ENCODE assay signal across 8 cellular contexts in the genomic region with DNA sequence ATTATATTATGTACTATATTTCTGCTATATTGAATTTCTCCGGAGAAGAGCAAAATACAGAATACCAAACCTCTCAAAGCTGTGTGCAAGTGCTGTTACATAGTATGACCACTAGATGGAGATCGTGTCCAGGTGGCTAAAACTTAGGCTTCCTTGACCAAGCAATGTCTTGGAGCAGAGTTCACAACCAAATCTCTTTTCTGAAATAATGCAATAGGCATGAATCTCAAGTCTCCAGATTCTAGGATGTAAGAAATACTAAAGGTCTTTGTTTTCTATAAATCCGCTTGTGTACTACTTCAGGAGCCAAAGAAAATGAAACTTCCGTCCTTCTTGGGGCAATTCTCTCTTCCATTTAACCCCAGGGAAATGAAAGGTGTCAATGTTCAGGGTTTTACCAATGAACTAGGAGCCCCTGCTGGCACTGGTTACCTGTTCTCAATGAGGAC.
A peak's percentile ranks its signal among the peaks of the same experiment; 100 is the strongest.
DNase-seq lines count a peak whose midpoint lies in the region; ATAC-seq lines count a peak whose summit lies in the region.

No MANE protein-coding gene starts in this region.

- peak overlapping the region; percentile 30 for H3K9ac ChIP-seq in iPS-18a (ENCODE audit: low read length)

- DNase-seq in NCI-H510A treated with DMSO at 0.1 percent for 48 hours (lab: John Stamatoyannopoulos, UW): peak; percentile 94
- no peak for DNase-seq in NCI-H510A (lab: John Stamatoyannopoulos, UW)
- DNase-seq in NCI-H2227 (lab: John Stamatoyannopoulos, UW; ENCODE audit: unreplicated experiment): peak; percentile 73
- peak; percentile 73 for DNase-seq in astrocyte of the hippocampus (ENCODE audit: low read depth, low spot score)
- peak; percentile 48 for DNase-seq in stromal cell of bone marrow (ENCODE audit: low read depth)
- no peak for DNase-seq in central memory CD4-positive, alpha-beta T cell

- peak; percentile 67 for ATAC-seq in HG02759 (IDR thresholded peaks at IDR 0.05; ENCODE audit: unreplicated experiment)

- H3K4me1 ChIP-seq in iPS-18a (ENCODE audit: control insufficient read depth, low read depth, low read length): peaks cover 17% of the 10 kb centered on the region

- H3K27me3 ChIP-seq in iPS-18a (ENCODE audit: control insufficient read depth, insufficient read depth, low read length): no peaks in the 10 kb centered on the region

- no peaks in the 10 kb centered on the region for H3K9me3 ChIP-seq in iPS-18a (ENCODE audit: control insufficient read depth, low read depth, low read length)

- H3K4me3 ChIP-seq in iPS-18a (ENCODE audit: low read length): no peak overlapping the region

- H3K27ac ChIP-seq in iPS-18a (ENCODE audit: low read length): peak overlapping the region; percentile 30

- no peaks in the 10 kb centered on the region for H3K36me3 ChIP-seq in iPS-18a (ENCODE audit: control insufficient read depth, low read depth, low read length)

Comparison
In these comparisons a context has a peak if more than half of its experiments do, and no peak if none do; other contexts are left out.
1. DNase-seq: peak in NCI-H510A treated with DMSO at 0.1 percent for 48 hours (single experiment), NCI-H2227 (single experiment), astrocyte of the hippocampus (single experiment) and stromal cell of bone marrow (single experiment); none in NCI-H510A (single experiment) and central memory CD4-positive, alpha-beta T cell (single experiment).